In the genomic region with DNA sequence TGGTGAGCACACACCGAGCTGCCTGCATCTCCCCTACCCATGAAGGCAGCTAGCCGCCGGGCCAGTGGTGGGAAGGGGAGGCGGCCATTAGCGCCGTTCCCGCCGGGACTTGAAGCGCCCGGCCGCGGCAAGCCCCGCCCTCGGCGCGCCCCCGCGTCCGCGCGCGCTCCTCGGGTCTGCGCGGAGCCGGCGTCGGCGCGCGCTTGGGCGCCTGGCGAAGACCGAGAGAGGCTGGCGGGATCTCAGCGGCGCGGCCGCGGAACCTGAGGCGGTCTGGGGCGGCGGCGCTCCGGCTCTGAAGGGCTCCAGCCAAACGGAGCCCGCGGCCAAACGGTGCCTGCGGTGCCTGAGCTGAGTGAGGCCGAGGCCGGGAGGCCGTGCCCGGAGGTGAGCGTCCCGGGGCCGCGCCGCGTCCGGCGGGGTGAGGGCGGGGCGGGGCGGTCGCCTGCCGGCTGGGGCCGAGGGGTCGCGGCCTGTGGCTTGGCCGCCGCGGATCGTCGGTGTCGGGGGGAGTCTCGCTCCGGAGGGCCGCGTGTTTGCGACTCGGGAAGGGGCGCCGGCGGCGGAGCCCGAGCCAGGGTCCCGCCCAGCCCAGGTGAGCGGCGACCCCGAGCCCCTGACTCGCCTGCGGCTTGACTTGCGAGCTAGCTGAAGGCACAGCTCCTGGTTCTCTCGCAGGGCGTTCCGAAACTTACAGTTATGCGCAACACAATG, we compare ENCODE assay signal across 8 cellular contexts. TPM values are rescaled to one million over a fixed set of nuclear protein-coding genes. Genes with fewer than 3 reads are reported as not detected.
DNase-seq lines count a peak whose midpoint lies in the region; ATAC-seq, FAIRE-seq and TF ChIP-seq lines count a peak whose summit lies in the region.

A gene with protein sequence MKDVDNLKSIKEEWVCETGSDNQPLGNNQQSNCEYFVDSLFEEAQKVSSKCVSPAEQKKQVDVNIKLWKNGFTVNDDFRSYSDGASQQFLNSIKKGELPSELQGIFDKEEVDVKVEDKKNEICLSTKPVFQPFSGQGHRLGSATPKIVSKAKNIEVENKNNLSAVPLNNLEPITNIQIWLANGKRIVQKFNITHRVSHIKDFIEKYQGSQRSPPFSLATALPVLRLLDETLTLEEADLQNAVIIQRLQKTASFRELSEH (plus strand): TSS at position 202 of the 714 bp plus-strand sequence. CDS start 17,852 bp downstream, outside the sequence.

- H3K4me3 ChIP-seq in AG04450 (ENCODE audit: low read depth, low read length) (peak within 1 kb of the TSS; percentile 80), kidney (ENCODE audit: low read length in 2 of 2) (peak within 1 kb of the TSS; percentile 86 to 97)

- CTCF ChIA-PET in AG04450 (lab: Charles Lee), result interaction anchor here (4.9 kb wide), 1 partner anchor 14 kb away, joined by 37 read pairs; a partner anchor contains a TSS

- no peaks in the 10 kb centered on the region for H3K27me3 ChIP-seq in AG04450 (ENCODE audit: control insufficient read depth, insufficient read depth, low read length)

- POLR2A ChIA-PET in AG04450 (lab: Yijun Ruan, JAX), result interaction anchor here (0.6 to 2.3 kb wide), 4 partner anchors 14 to 144 kb away, joined by 3 to 25 read pairs (median 6); a partner anchor contains a TSS

- intact Hi-C loops in kidney (cut with DNase I), result no loop called here

- no peaks in the 10 kb centered on the region for H3K9me3 ChIP-seq in AG04450 (ENCODE audit: control insufficient read depth, insufficient read depth, low read length)
- no peaks in the 10 kb centered on the region for H3K9me3 ChIP-seq in kidney (ENCODE audit: control insufficient read depth in 1 of 2, low read length in 2 of 2)

- no peak for FAIRE-seq in kidney (lab: Jason Lieb, UNC)

- ATAC-seq in GM18861 (IDR thresholded peaks at IDR 0.05; ENCODE audit: unreplicated experiment) (peak; percentile 60), HG03064 (IDR thresholded peaks at IDR 0.05; ENCODE audit: low read depth, unreplicated experiment) (peak; percentile 72)
- peak; percentile 87 for ATAC-seq in central memory CD8-positive, alpha-beta T cell (replicated peaks; ENCODE audit: extremely low read depth, poor library complexity, severe bottlenecking)

- no peaks in the 10 kb centered on the region for H3K27me3 Mint-ChIP-seq in central memory CD8-positive, alpha-beta T cell

- H3K27ac ChIP-seq in AG04450 (ENCODE audit: low read depth, low read length) (peak within 1 kb of the TSS; percentile 65), kidney (ENCODE audit: low read depth in 2 of 2, low read length in 2 of 2) (peak within 1 kb of the TSS; percentile 67 to 86)

- peaks cover 8% of the 10 kb centered on the region for H3K36me3 Mint-ChIP-seq in central memory CD8-positive, alpha-beta T cell (ENCODE audit: insufficient read depth)

- no peaks in the 10 kb centered on the region for H3K36me3 ChIP-seq in kidney (ENCODE audit: control insufficient read depth in 1 of 2, insufficient read depth in 2 of 2, low read length in 2 of 2)

- no peaks in the 10 kb centered on the region for H3K9me3 Mint-ChIP-seq in central memory CD8-positive, alpha-beta T cell

- peaks cover 32% of the 10 kb centered on the region for H3K4me1 Mint-ChIP-seq in central memory CD8-positive, alpha-beta T cell

- TF ChIP-seq CTCF in AG04450 (IDR thresholded peaks at IDR 0.05; ENCODE audit: low read depth, low read length) (no peak), kidney (IDR thresholded peaks at IDR 0.05; ENCODE audit: borderline replicate concordance, extremely low read depth, insufficient read depth) (no peak)

- H3K9ac ChIP-seq in kidney (ENCODE audit: low read length in 2 of 2), result peak within 1 kb of the TSS; percentile 72 to 96

- peak within 1 kb of the TSS; percentile 84 for H3K27ac Mint-ChIP-seq in central memory CD8-positive, alpha-beta T cell (ENCODE audit: low read depth)

- peak within 1 kb of the TSS; percentile 88 for H3K4me3 Mint-ChIP-seq in central memory CD8-positive, alpha-beta T cell

- H3K4me1 ChIP-seq in kidney (ENCODE audit: control insufficient read depth in 1 of 2, insufficient read depth in 1 of 2, low read depth in 1 of 2, low read length in 2 of 2), result peaks cover 0 to 2% of the 10 kb centered on the region in 2 donors

- DNase-seq in AG04450 (ENCODE audit: low read depth, low spot score) (no peak), NCI-H2196 treated with DMSO at 0.1 percent for 48 hours (lab: John Stamatoyannopoulos, UW; ENCODE audit: unreplicated experiment) (peak; percentile 44), kidney (peak; percentile 90)
- DNase-seq in activated CD4-positive, CD25-positive, alpha-beta regulatory T cell (lab: John Stamatoyannopoulos, UW), result peak; percentile 38 to 59 (median 50)
- peak; percentile 60 to 64 for DNase-seq in central memory CD8-positive, alpha-beta T cell (ENCODE audit: low spot score in 2 of 2)
- peak; percentile 53 to 64 for DNase-seq in stimulated activated CD4-positive, alpha-beta T cell treated with anti-CD3 and anti-CD28 coated beads, Interleukin-15, amount 100 ng/mL, for 1 hour (ENCODE audit: low read depth in 1 of 2, low spot score in 1 of 2)

RNA-seq across cellular contexts. Expression of the gene that starts here (rescaled TPM):
- 9.0 and 13.1 TPM in 2 replicates for polyA plus RNA-seq in AG04450 (2011; rRNA removed)
- 4.2 and 5.0 TPM in 2 replicates for polyA minus RNA-seq in AG04450 (2011; rRNA and poly(A)+ RNA removed)
- total RNA-seq in kidney, result 11.9 TPM
- polyA plus RNA-seq in kidney (ENCODE audit: insufficient read depth, low read depth, low replicate concordance), result 7.9 TPM
